ENCODE assay signal across 1 cellular context in genomic region chr9:33329996-33330395, GRCh38.
TF ChIP-seq lines count a peak whose summit lies in the region.

No MANE protein-coding gene starts in this region.

TF ChIP-seq in A549, 52 proteins besides CTCF, POLR2A, EP300 and RAD21 (continued from another document):
- no peak for TF ChIP-seq REST (IDR thresholded peaks at IDR 0.05)
- peak in 1 of 2 experiments; percentile 44; a peak in 1 of 4 replicates for TF ChIP-seq CEBPB (IDR thresholded peaks at IDR 0.05)
- no peak for TF ChIP-seq HOXB13 (CRISPR knock-in tag; IDR thresholded peaks at IDR 0.05; ENCODE audit: low read depth)
- TF ChIP-seq MAFK (IDR thresholded peaks at IDR 0.05; ENCODE audit: partially characterized antibody) = no peak
- TF ChIP-seq ZC3H11A (IDR thresholded peaks at IDR 0.05) = no peak
- TF ChIP-seq HMGXB4 (CRISPR knock-in tag; IDR thresholded peaks at IDR 0.05; ENCODE audit: borderline replicate concordance) = no peak
- TF ChIP-seq E2F6 (IDR thresholded peaks at IDR 0.05; ENCODE audit: borderline replicate concordance, low read depth) = no peak
- TF ChIP-seq BCL3 (IDR thresholded peaks at IDR 0.05) = no peak
- TF ChIP-seq SMC3 (IDR thresholded peaks at IDR 0.05) = no peak
- TF ChIP-seq BHLHE40 (IDR thresholded peaks at IDR 0.05; ENCODE audit: low read depth, low read length) = no peak
- no peak for TF ChIP-seq CHD2 (IDR thresholded peaks at IDR 0.05; ENCODE audit: low read length, partially characterized antibody)
- no peak for TF ChIP-seq JUN (IDR thresholded peaks at IDR 0.05)
